ENCODE assay signal across 1 cellular context in the genomic region with DNA sequence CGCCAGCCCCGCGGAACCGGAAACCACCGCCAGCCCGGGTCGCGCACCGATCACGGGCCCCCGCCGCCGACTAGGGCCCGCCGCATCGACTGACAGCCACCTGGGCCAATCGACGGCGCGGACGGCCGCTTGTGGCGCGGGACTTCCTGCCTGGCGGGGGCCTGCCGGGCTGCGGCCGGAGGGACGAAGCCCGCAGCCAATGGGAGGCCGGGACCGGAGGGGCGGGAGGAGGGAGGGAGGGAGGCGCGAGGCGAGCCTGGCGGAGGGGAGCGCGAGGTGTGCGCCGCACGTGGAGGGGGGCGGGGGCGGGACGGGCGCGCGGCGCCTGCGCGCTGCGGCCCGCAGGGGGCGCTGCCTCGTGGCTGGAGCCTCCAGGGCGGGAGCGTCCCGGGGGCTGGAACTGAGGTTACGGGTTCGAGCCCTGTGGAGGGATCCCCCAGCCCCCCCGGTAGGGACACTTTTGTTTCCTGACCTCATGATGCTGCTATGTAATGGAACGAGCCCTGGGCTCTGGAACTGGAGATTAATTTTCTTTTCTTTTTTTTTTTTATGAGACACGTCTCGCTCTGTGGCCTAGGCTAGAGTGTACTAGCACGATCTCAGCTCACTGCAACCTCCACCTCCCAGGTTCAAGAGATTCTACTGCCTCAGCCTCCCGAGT.
A peak's percentile ranks its signal among the peaks of the same experiment; 100 is the strongest.
TF ChIP-seq lines count a peak whose summit lies in the region.

A gene with protein sequence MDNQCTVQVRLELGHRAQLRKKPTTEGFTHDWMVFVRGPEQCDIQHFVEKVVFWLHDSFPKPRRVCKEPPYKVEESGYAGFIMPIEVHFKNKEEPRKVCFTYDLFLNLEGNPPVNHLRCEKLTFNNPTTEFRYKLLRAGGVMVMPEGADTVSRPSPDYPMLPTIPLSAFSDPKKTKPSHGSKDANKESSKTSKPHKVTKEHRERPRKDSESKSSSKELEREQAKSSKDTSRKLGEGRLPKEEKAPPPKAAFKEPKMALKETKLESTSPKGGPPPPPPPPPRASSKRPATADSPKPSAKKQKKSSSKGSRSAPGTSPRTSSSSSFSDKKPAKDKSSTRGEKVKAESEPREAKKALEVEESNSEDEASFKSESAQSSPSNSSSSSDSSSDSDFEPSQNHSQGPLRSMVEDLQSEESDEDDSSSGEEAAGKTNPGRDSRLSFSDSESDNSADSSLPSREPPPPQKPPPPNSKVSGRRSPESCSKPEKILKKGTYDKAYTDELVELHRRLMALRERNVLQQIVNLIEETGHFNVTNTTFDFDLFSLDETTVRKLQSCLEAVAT (minus strand): TSS at position 45 of the 661 bp plus-strand sequence. CDS start 191 bp downstream, outside the sequence.

TF ChIP-seq in K562, 482 proteins besides CTCF, POLR2A, EP300 and RAD21 (continued from another document and continues in another):
- TF ChIP-seq, protein P1, sequence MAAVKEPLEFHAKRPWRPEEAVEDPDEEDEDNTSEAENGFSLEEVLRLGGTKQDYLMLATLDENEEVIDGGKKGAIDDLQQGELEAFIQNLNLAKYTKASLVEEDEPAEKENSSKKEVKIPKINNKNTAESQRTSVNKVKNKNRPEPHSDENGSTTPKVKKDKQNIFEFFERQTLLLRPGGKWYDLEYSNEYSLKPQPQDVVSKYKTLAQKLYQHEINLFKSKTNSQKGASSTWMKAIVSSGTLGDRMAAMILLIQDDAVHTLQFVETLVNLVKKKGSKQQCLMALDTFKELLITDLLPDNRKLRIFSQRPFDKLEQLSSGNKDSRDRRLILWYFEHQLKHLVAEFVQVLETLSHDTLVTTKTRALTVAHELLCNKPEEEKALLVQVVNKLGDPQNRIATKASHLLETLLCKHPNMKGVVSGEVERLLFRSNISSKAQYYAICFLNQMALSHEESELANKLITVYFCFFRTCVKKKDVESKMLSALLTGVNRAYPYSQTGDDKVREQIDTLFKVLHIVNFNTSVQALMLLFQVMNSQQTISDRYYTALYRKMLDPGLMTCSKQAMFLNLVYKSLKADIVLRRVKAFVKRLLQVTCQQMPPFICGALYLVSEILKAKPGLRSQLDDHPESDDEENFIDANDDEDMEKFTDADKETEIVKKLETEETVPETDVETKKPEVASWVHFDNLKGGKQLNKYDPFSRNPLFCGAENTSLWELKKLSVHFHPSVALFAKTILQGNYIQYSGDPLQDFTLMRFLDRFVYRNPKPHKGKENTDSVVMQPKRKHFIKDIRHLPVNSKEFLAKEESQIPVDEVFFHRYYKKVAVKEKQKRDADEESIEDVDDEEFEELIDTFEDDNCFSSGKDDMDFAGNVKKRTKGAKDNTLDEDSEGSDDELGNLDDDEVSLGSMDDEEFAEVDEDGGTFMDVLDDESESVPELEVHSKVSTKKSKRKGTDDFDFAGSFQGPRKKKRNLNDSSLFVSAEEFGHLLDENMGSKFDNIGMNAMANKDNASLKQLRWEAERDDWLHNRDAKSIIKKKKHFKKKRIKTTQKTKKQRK (IDR thresholded peaks at IDR 0.05; ENCODE audit: borderline replicate concordance, low read depth, low read length), result peak; percentile 73; the same call in 1 of the 2 replicates
- TF ChIP-seq GABPA (tag; conservative IDR thresholded peaks at IDR 0.05; ENCODE audit: low read depth) (peak; percentile 98), MEF2D (tag; conservative IDR thresholded peaks at IDR 0.05; ENCODE audit: low read depth) (no peak), ETV6 (IDR thresholded peaks at IDR 0.05; ENCODE audit: borderline replicate concordance in 1 of 2, low read depth in 2 of 2, low read length in 1 of 2) (no peak), ETV6 (CRISPR knock-in tag; IDR thresholded peaks at IDR 0.05; ENCODE audit: borderline replicate concordance) (0 out of 2 replicates have a peak, but pooled peaks have one; percentile 58), YY1 (IDR thresholded peaks at IDR 0.05; ENCODE audit: borderline replicate concordance in 1 of 3, control insufficient read depth in 1 of 3, extremely low read depth in 1 of 3, insufficient read depth in 3 of 3, insufficient read length in 1 of 3, insufficient replicate concordance in 2 of 3, low read depth in 1 of 3, low read length in 2 of 3) (no peak), ARID1B (IDR thresholded peaks at IDR 0.05) (peak; percentile 15; the same call in 1 of the 2 replicates), ATF1 (CRISPR knock-in tag; IDR thresholded peaks at IDR 0.05) (no peak), ATF1 (tag; IDR thresholded peaks at IDR 0.05) (0 out of 2 replicates have a peak, but pooled peaks have one; percentile 27), ETV1 (tag; conservative IDR thresholded peaks at IDR 0.05; ENCODE audit: low read depth) (no peak), SIN3A (IDR thresholded peaks at IDR 0.05; ENCODE audit: borderline replicate concordance in 2 of 2, control insufficient read depth in 1 of 2, low read depth in 2 of 2, low read length in 2 of 2) (peak in 1 of 2 experiments; percentile 95; a peak in 3 of 4 replicates), SP2 (IDR thresholded peaks at IDR 0.05; ENCODE audit: extremely low read depth, low read depth, low read length, poor library complexity, severe bottlenecking) (peak; percentile 92), CREB1 (IDR thresholded peaks at IDR 0.05) (peak; percentile 74), CREB1 (CRISPR knock-in tag; IDR thresholded peaks at IDR 0.05) (peak; percentile 78), POU5F1 (IDR thresholded peaks at IDR 0.05; ENCODE audit: borderline replicate concordance, low read depth, low read length, partially characterized antibody) (no peak), NEUROD1 (IDR thresholded peaks at IDR 0.05; ENCODE audit: borderline replicate concordance, low read depth, low read length, partially characterized antibody) (peak; percentile 84), XRCC4 (IDR thresholded peaks at IDR 0.05; ENCODE audit: extremely low read depth, insufficient read depth, insufficient read length) (no peak), TCF7L2 (IDR thresholded peaks at IDR 0.05; ENCODE audit: low read depth, low read length) (no peak), POLR2H (tag; IDR thresholded peaks at IDR 0.05; ENCODE audit: low read depth) (no peak), CBX1 (IDR thresholded peaks at IDR 0.05; ENCODE audit: low read depth) (peak; percentile 96), WHSC1 (IDR thresholded peaks at IDR 0.05; ENCODE audit: low read length) (no peak), SAFB (IDR thresholded peaks at IDR 0.05; ENCODE audit: borderline replicate concordance, low read depth, low read length) (no peak), SMAD4 (CRISPR knock-in tag; conservative IDR thresholded peaks at IDR 0.05) (0 out of 2 replicates have a peak, but pooled peaks have one; percentile 37), MCM3 (IDR thresholded peaks at IDR 0.05) (no peak), RAD51 (IDR thresholded peaks at IDR 0.05; ENCODE audit: borderline replicate concordance, low read depth) (no peak), PTRF (tag; IDR thresholded peaks at IDR 0.05) (no peak), DPF2 (IDR thresholded peaks at IDR 0.05) (peak; percentile 59), MEF2A (IDR thresholded peaks at IDR 0.05; ENCODE audit: control insufficient read depth, low read depth, low read length) (no peak), SP1 (CRISPR knock-in tag; IDR thresholded peaks at IDR 0.05) (peak; percentile 50; the same call in 1 of the 2 replicates), SLC30A9 (CRISPR knock-in tag; IDR thresholded peaks at IDR 0.05) (no peak), CXXC5 (CRISPR knock-in tag; IDR thresholded peaks at IDR 0.05) (peak; percentile 100), HDAC6 (IDR thresholded peaks at IDR 0.05; ENCODE audit: low read depth, low read length) (no peak), RBFOX2 (IDR thresholded peaks at IDR 0.05; ENCODE audit: low read depth, low read length) (peak; percentile 69), RBM34 (IDR thresholded peaks at IDR 0.05; ENCODE audit: borderline replicate concordance, insufficient read depth, low read length) (no peak)
- TF ChIP-seq, protein P2, sequence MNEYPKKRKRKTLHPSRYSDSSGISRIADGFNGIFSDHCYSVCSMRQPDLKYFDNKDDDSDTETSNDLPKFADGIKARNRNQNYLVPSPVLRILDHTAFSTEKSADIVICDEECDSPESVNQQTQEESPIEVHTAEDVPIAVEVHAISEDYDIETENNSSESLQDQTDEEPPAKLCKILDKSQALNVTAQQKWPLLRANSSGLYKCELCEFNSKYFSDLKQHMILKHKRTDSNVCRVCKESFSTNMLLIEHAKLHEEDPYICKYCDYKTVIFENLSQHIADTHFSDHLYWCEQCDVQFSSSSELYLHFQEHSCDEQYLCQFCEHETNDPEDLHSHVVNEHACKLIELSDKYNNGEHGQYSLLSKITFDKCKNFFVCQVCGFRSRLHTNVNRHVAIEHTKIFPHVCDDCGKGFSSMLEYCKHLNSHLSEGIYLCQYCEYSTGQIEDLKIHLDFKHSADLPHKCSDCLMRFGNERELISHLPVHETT (CRISPR knock-in tag; conservative IDR thresholded peaks at IDR 0.05 in 1 of 2, IDR thresholded peaks at IDR 0.05 in 1 of 2), result peak in 1 of 2 experiments; percentile 99; a peak in 2 of 4 replicates
- TF ChIP-seq, protein P3, sequence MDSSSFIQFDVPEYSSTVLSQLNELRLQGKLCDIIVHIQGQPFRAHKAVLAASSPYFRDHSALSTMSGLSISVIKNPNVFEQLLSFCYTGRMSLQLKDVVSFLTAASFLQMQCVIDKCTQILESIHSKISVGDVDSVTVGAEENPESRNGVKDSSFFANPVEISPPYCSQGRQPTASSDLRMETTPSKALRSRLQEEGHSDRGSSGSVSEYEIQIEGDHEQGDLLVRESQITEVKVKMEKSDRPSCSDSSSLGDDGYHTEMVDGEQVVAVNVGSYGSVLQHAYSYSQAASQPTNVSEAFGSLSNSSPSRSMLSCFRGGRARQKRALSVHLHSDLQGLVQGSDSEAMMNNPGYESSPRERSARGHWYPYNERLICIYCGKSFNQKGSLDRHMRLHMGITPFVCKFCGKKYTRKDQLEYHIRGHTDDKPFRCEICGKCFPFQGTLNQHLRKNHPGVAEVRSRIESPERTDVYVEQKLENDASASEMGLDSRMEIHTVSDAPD (CRISPR knock-in tag; IDR thresholded peaks at IDR 0.05), result no peak
- TF ChIP-seq, protein P4, sequence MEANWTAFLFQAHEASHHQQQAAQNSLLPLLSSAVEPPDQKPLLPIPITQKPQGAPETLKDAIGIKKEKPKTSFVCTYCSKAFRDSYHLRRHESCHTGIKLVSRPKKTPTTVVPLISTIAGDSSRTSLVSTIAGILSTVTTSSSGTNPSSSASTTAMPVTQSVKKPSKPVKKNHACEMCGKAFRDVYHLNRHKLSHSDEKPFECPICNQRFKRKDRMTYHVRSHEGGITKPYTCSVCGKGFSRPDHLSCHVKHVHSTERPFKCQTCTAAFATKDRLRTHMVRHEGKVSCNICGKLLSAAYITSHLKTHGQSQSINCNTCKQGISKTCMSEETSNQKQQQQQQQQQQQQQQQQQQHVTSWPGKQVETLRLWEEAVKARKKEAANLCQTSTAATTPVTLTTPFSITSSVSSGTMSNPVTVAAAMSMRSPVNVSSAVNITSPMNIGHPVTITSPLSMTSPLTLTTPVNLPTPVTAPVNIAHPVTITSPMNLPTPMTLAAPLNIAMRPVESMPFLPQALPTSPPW (CRISPR knock-in tag; IDR thresholded peaks at IDR 0.05), result peak; percentile 99
- TF ChIP-seq, protein P5, sequence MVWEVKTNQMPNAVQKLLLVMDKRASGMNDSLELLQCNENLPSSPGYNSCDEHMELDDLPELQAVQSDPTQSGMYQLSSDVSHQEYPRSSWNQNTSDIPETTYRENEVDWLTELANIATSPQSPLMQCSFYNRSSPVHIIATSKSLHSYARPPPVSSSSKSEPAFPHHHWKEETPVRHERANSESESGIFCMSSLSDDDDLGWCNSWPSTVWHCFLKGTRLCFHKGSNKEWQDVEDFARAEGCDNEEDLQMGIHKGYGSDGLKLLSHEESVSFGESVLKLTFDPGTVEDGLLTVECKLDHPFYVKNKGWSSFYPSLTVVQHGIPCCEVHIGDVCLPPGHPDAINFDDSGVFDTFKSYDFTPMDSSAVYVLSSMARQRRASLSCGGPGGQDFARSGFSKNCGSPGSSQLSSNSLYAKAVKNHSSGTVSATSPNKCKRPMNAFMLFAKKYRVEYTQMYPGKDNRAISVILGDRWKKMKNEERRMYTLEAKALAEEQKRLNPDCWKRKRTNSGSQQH (CRISPR knock-in tag; IDR thresholded peaks at IDR 0.05), result no peak
- TF ChIP-seq, protein P6, sequence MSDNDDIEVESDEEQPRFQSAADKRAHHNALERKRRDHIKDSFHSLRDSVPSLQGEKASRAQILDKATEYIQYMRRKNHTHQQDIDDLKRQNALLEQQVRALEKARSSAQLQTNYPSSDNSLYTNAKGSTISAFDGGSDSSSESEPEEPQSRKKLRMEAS (CRISPR knock-in tag; IDR thresholded peaks at IDR 0.05), result peak; percentile 61
- TF ChIP-seq, protein P7, sequence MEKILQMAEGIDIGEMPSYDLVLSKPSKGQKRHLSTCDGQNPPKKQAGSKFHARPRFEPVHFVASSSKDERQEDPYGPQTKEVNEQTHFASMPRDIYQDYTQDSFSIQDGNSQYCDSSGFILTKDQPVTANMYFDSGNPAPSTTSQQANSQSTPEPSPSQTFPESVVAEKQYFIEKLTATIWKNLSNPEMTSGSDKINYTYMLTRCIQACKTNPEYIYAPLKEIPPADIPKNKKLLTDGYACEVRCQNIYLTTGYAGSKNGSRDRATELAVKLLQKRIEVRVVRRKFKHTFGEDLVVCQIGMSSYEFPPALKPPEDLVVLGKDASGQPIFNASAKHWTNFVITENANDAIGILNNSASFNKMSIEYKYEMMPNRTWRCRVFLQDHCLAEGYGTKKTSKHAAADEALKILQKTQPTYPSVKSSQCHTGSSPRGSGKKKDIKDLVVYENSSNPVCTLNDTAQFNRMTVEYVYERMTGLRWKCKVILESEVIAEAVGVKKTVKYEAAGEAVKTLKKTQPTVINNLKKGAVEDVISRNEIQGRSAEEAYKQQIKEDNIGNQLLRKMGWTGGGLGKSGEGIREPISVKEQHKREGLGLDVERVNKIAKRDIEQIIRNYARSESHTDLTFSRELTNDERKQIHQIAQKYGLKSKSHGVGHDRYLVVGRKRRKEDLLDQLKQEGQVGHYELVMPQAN (IDR thresholded peaks at IDR 0.05; ENCODE audit: borderline replicate concordance), result no peak
- TF ChIP-seq, protein P8, sequence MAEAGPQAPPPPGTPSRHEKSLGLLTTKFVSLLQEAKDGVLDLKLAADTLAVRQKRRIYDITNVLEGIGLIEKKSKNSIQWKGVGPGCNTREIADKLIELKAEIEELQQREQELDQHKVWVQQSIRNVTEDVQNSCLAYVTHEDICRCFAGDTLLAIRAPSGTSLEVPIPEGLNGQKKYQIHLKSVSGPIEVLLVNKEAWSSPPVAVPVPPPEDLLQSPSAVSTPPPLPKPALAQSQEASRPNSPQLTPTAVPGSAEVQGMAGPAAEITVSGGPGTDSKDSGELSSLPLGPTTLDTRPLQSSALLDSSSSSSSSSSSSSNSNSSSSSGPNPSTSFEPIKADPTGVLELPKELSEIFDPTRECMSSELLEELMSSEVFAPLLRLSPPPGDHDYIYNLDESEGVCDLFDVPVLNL (CRISPR knock-in tag; IDR thresholded peaks at IDR 0.05; ENCODE audit: low read depth), result no peak
- TF ChIP-seq, protein P9, sequence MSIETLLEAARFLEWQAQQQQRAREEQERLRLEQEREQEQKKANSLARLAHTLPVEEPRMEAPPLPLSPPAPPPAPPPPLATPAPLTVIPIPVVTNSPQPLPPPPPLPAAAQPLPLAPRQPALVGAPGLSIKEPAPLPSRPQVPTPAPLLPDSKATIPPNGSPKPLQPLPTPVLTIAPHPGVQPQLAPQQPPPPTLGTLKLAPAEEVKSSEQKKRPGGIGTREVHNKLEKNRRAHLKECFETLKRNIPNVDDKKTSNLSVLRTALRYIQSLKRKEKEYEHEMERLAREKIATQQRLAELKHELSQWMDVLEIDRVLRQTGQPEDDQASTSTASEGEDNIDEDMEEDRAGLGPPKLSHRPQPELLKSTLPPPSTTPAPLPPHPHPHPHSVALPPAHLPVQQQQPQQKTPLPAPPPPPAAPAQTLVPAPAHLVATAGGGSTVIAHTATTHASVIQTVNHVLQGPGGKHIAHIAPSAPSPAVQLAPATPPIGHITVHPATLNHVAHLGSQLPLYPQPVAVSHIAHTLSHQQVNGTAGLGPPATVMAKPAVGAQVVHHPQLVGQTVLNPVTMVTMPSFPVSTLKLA (conservative IDR thresholded peaks at IDR 0.05), result peak; percentile 72 to 88
